Comparison of ENCODE assay signal across 17 cellular contexts in genomic region chr3:126751611-126752302, GRCh38. TPM values are rescaled to one million over a fixed set of nuclear protein-coding genes. Genes with fewer than 3 reads are reported as not detected.
DNase-seq lines count a peak whose midpoint lies in the region; ATAC-seq, FAIRE-seq and TF ChIP-seq lines count a peak whose summit lies in the region.
"Had no signal": no experiment of that assay in that cellular context is flagged by ENCODE, and none has a peak within 500 bp of the region (broad histone marks: within the 10 kb centered on the region; RNA-seq: fewer than 3 reads in every experiment).

No MANE protein-coding gene starts in this region.

- TF ChIP-seq EP300 in tibial nerve (IDR thresholded peaks at IDR 0.05), result no peak

- H3K27ac Mint-ChIP-seq in astrocyte (ENCODE audit: unreplicated experiment), result no peak overlapping the region
- H3K27ac Mint-ChIP-seq: activated T-helper 2 cell treated with anti-CD3 and anti-CD28 coated beads, Interferon-gamma antibody, Interleukin-2, Interleukin-4, amounts not matched to agents 10 μg/mL and 5 μg/mL and 100 μg/mL, durations not matched to agents 14 hours and 24 hours and 36 hours; immature natural killer cell had no signal

- no peak overlapping the region for H2AFZ ChIP-seq in astrocyte (ENCODE audit: low read depth, low read length)

- H3K4me2 ChIP-seq in astrocyte (ENCODE audit: low read length), result no peak overlapping the region

- peaks cover 16% of the 10 kb centered on the region for H3K36me3 Mint-ChIP-seq in astrocyte (ENCODE audit: low read depth, unreplicated experiment)

- H3K36me3 ChIP-seq in heart right ventricle, result no peaks in the 10 kb centered on the region
- H3K36me3 ChIP-seq in astrocyte (ENCODE audit: insufficient read depth, low read length), result no peaks in the 10 kb centered on the region
- no peaks in the 10 kb centered on the region for H3K36me3 ChIP-seq in left lung
- peaks cover 2% of the 10 kb centered on the region; the same call in 1 of the 2 replicates for H3K36me3 ChIP-seq in H7 (replicated peaks; ENCODE audit: control insufficient read depth, insufficient read depth, low read length)
- no peaks in the 10 kb centered on the region for H3K36me3 ChIP-seq in tibial nerve
- H3K36me3 ChIP-seq: cardiac muscle cell, gastroesophageal sphincter, spleen had no signal

- FAIRE-seq in astrocyte (lab: Jason Lieb, UNC), result no peak

- TF ChIP-seq POLR2A in tibial nerve (IDR thresholded peaks at IDR 0.05), result no peak

- no peaks in the 10 kb centered on the region for H3K9me3 ChIP-seq in heart right ventricle
- no peaks in the 10 kb centered on the region for H3K9me3 ChIP-seq in right cardiac atrium (ENCODE audit: control insufficient read depth, low read length)
- H3K9me3 ChIP-seq in astrocyte (ENCODE audit: insufficient read depth, low read depth, low read length), result no peaks in the 10 kb centered on the region
- H3K9me3 ChIP-seq in left lung, result no peaks in the 10 kb centered on the region
- no peaks in the 10 kb centered on the region for H3K9me3 ChIP-seq in tibial nerve
- H3K9me3 ChIP-seq: gastroesophageal sphincter, spleen had no signal

- no peaks in the 10 kb centered on the region for H3K79me2 ChIP-seq in astrocyte (ENCODE audit: insufficient read depth, low read length)

- peak overlapping the region; percentile 34 for H3K4me3 Mint-ChIP-seq in astrocyte (ENCODE audit: unreplicated experiment)
- H3K4me3 Mint-ChIP-seq: immature natural killer cell; naive thymus-derived CD8-positive, alpha-beta T cell had no signal

- no peak overlapping the region for H3K9ac ChIP-seq in astrocyte (ENCODE audit: low read length)

- H3K9me3 Mint-ChIP-seq in astrocyte (ENCODE audit: unreplicated experiment), result peaks cover 2% of the 10 kb centered on the region
- H3K9me3 Mint-ChIP-seq: activated T-helper 2 cell treated with anti-CD3 and anti-CD28 coated beads, Interferon-gamma antibody, Interleukin-2, Interleukin-4, amounts not matched to agents 10 μg/mL and 5 μg/mL and 100 μg/mL, durations not matched to agents 14 hours and 24 hours and 36 hours; immature natural killer cell; naive thymus-derived CD8-positive, alpha-beta T cell had no signal

- peak overlapping the region in 1 of 10 donors; percentile 29 for H3K27ac ChIP-seq in heart right ventricle
- no peak overlapping the region for H3K27ac ChIP-seq in right cardiac atrium (ENCODE audit: low read length)
- no peak overlapping the region for H3K27ac ChIP-seq in astrocyte (ENCODE audit: low read depth, low read length)
- no peak overlapping the region for H3K27ac ChIP-seq in left lung
- H3K27ac ChIP-seq in tibial nerve, result no peak overlapping the region
- H3K27ac ChIP-seq: gastroesophageal sphincter, spleen had no signal

- peaks cover 14% of the 10 kb centered on the region for H3K27me3 Mint-ChIP-seq in astrocyte (ENCODE audit: low read depth, unreplicated experiment)
- H3K27me3 Mint-ChIP-seq: naive thymus-derived CD8-positive, alpha-beta T cell had no signal

- intact Hi-C loops in heart right ventricle (cut with DNase I) (loop anchor here in 9 of 10 donors (1.0 to 10.0 kb wide), 17 partner anchors 71 to 796 kb away; partner anchors contain the start of gene PLXNA1 (in 3 of the 9)), right cardiac atrium (cut with DNase I) (loop anchor here (5.0 to 10.0 kb wide), 4 partner anchors 231 to 793 kb away; partner anchors contain the start of gene PLXNA1 (in 4 of the 4)), left lung (cut with DNase I) (loop anchor here in 1 of 2 donors (5.0 to 10.0 kb wide), 2 partner anchors 231 to 713 kb away; partner anchors contain the start of gene PLXNA1)

- 62 to 64% methylated on average over 7 of the region's 7 CpGs for WGBS in heart right ventricle, 2 donors
- 65% methylated on average over 7 of the region's 7 CpGs for WGBS in right cardiac atrium
- 61 to 69% methylated on average over 7 of the region's 7 CpGs for WGBS in tibial nerve, 2 donors

- H3K4me1 Mint-ChIP-seq in astrocyte (ENCODE audit: low read depth, unreplicated experiment), result peaks cover 31% of the 10 kb centered on the region

- H3K4me3 ChIP-seq in heart right ventricle (no peak overlapping the region), right cardiac atrium (ENCODE audit: low read length) (no peak overlapping the region), astrocyte (ENCODE audit: insufficient read depth, low read depth, low read length) (no peak overlapping the region), left lung (no peak overlapping the region), H7 (ENCODE audit: insufficient read depth, low read depth, low read length) (no peak overlapping the region), tibial nerve (no peak overlapping the region)
- H3K4me3 ChIP-seq: cardiac muscle cell, dorsolateral prefrontal cortex, gastroesophageal sphincter, spleen had no signal

- no peaks in the 10 kb centered on the region for H4K20me1 ChIP-seq in astrocyte (ENCODE audit: insufficient read depth, low read length)

- no peak for TF ChIP-seq CTCF in heart right ventricle (IDR thresholded peaks at IDR 0.05)
- TF ChIP-seq CTCF in astrocyte (IDR thresholded peaks at IDR 0.05; ENCODE audit: insufficient read depth, low read depth, low read length), result no peak
- no peak for TF ChIP-seq CTCF in left lung (IDR thresholded peaks at IDR 0.05)
- no peak for TF ChIP-seq CTCF in tibial nerve (IDR thresholded peaks at IDR 0.05)

- ATAC-seq in heart right ventricle, result peak in 5 of 8 donors; percentile 3 to 17 (median 9)
- no peak for ATAC-seq in right cardiac atrium
- peak; percentile 6 for ATAC-seq in left lung
- ATAC-seq in HG03442 (IDR thresholded peaks at IDR 0.05; ENCODE audit: unreplicated experiment), result no peak
- no peak for ATAC-seq in GM19455 (IDR thresholded peaks at IDR 0.05; ENCODE audit: unreplicated experiment)

- H3K4me1 ChIP-seq in heart right ventricle (peaks cover 0 to 46% (median 5%) of the 10 kb centered on the region in 9 donors), right cardiac atrium (ENCODE audit: control insufficient read depth, insufficient read depth, low read length) (peaks cover 6% of the 10 kb centered on the region), astrocyte (ENCODE audit: insufficient read depth, low read length) (peaks cover 19% of the 10 kb centered on the region), left lung (peaks cover 10 to 12% of the 10 kb centered on the region in 2 donors), tibial nerve (peaks cover 0 to 36% (median 0%) of the 10 kb centered on the region in 4 donors)

- H3K27me3 ChIP-seq in heart right ventricle (no peaks in the 10 kb centered on the region), right cardiac atrium (ENCODE audit: control insufficient read depth, insufficient read depth) (no peaks in the 10 kb centered on the region), astrocyte (ENCODE audit: insufficient read depth, low read length) (no peaks in the 10 kb centered on the region), left lung (no peaks in the 10 kb centered on the region), H7 (ENCODE audit: control insufficient read depth, insufficient read depth, low read length) (no peaks in the 10 kb centered on the region), tibial nerve (no peaks in the 10 kb centered on the region)
- H3K27me3 ChIP-seq: cardiac muscle cell, dorsolateral prefrontal cortex, gastroesophageal sphincter, spleen had no signal

- no peak for DNase-seq in heart right ventricle
- DNase-seq in right cardiac atrium, result no peak
- no peak for DNase-seq in astrocyte (ENCODE audit: low read depth)
- no peak for DNase-seq in left lung
- DNase-seq in H7, result no peak
- DNase-seq in tibial nerve (ENCODE audit: low spot score in 2 of 2), result no peak
- DNase-seq: GOT3, NCI-H510A had no signal

RNA-seq across cellular contexts. Expression of gene CHCHD6, which starts 47.7 kb away (rescaled TPM):
- total RNA-seq in heart right ventricle, result 10 to 100 TPM in 6 of 10 donors, 1 to 10 TPM in 4; 5.2 to 15.8 (median 10.2) TPM
- polyA plus RNA-seq in heart right ventricle, result 10 to 100 TPM in 1 of 2 donors, 1 to 10 TPM in 1; 9.9 to 27.0 TPM
- 10 to 100 TPM in 1 of 4 donors, 1 to 10 TPM in 3; 7.1 to 10.5 (median 8.6) TPM for total RNA-seq in right cardiac atrium
- polyA plus RNA-seq in right cardiac atrium, result 9.3 TPM
- 21.1 TPM in 2 replicates for total RNA-seq in astrocyte
- 10 to 100 TPM; 11.8 to 11.9 TPM for total RNA-seq in left lung
- total RNA-seq in H7 (2014; rRNA removed; shearing (Covaris generic)), result 19.5 and 40.2 TPM in 2 replicates
- 10 to 100 TPM; 30.3 to 46.5 (median 33.6) TPM for total RNA-seq in tibial nerve

Comparison
In these comparisons a context has a peak if more than half of its experiments do, and no peak if none do; other contexts are left out.
1. ATAC-seq: peak in heart right ventricle (5 of 8) and left lung (single experiment); none in right cardiac atrium (0 of 2), HG03442 (single experiment) and GM19455 (single experiment).